Comparison of ENCODE assay signal across 22 cellular contexts in the genomic region with DNA sequence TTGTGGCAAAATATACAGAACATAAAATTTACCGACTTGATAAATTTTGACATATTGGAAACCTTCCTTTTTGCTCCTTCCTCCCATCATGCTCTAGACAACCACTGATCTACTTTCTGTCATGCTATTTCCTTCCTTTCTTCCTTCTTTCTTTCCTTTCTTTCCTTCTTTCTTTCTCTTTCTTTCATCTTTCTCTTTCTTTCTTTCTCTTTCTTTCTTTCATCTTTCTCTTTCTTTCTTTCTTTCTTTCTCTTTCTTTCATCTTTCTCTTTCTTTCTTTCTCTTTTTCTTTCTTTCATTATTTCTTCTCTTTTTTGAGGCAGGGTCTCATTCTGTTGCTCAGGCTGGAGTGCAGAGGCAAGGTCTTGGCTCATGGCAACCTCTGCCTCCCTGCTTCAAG. TPM values are rescaled to one million over a fixed set of nuclear protein-coding genes. Genes with fewer than 3 reads are reported as not detected.
DNase-seq lines count a peak whose midpoint lies in the region; ATAC-seq, FAIRE-seq and TF ChIP-seq lines count a peak whose summit lies in the region.
"Had no signal": no experiment of that assay in that cellular context is flagged by ENCODE, and none has a peak within 500 bp of the region (broad histone marks: within the 10 kb centered on the region; RNA-seq: fewer than 3 reads in every experiment).

No MANE protein-coding gene starts in this region.

- H3K4me3 ChIP-seq in HEK293 (ENCODE audit: low read depth, low read length) (no peak overlapping the region), K562 (no peak overlapping the region)
- H3K4me3 ChIP-seq: BLaER1, GM12878, GM23248 had no signal

- TF ChIP-seq EP300 in K562 (IDR thresholded peaks at IDR 0.05; ENCODE audit: low read length): no peak

- H3K4me3 Mint-ChIP-seq in stimulated activated naive CD8-positive, alpha-beta T cell treated with anti-CD3 and anti-CD28 coated beads, Interleukin-15, Interleukin-2, amounts not matched to agents 100 ng/mL and 50 ng/mL, for 24 hours: no peak overlapping the region
- H3K4me3 Mint-ChIP-seq in stimulated activated naive CD8-positive, alpha-beta T cell treated with anti-CD3 and anti-CD28 coated beads, Interleukin-15, amount 100 ng/mL, for 72 hours: no peak overlapping the region
- H3K4me3 Mint-ChIP-seq: CD14-positive monocyte; CD4-positive, alpha-beta T cell; CD8-positive, alpha-beta memory T cell; H9; HFFc6 had no signal

- H3K9me3 ChIP-seq in HEK293 (ENCODE audit: control insufficient read depth, insufficient read depth, low read depth, low read length) (no peaks in the 10 kb centered on the region), K562 (replicated peaks; ENCODE audit: control insufficient read depth, insufficient read depth, low read depth, low read length) (no peaks in the 10 kb centered on the region)
- H3K9me3 ChIP-seq: BLaER1 had no signal

- H3K4me1 Mint-ChIP-seq in stimulated activated naive CD8-positive, alpha-beta T cell treated with anti-CD3 and anti-CD28 coated beads, Interleukin-15, Interleukin-2, amounts not matched to agents 100 ng/mL and 50 ng/mL, for 24 hours (ENCODE audit: low read depth): no peaks in the 10 kb centered on the region
- H3K4me1 Mint-ChIP-seq in stimulated activated naive CD8-positive, alpha-beta T cell treated with anti-CD3 and anti-CD28 coated beads, Interleukin-15, amount 100 ng/mL, for 72 hours: peaks cover 7% of the 10 kb centered on the region
- H3K4me1 Mint-ChIP-seq: CD14-positive monocyte; CD8-positive, alpha-beta memory T cell had no signal

- H3K4me1 ChIP-seq in HEK293 (ENCODE audit: control insufficient read depth, insufficient read depth, low read length): no peaks in the 10 kb centered on the region
- H3K4me1 ChIP-seq in K562 (replicated peaks in 1 of 2; ENCODE audit: control insufficient read depth in 2 of 2, insufficient read depth in 2 of 2, low read length in 2 of 2): peaks cover 0 to 2% of the 10 kb centered on the region in 2 experiments; a peak in 1 of 5 replicates
- H3K4me1 ChIP-seq: BLaER1 had no signal

- no peaks in the 10 kb centered on the region for H3K79me2 ChIP-seq in K562 (ENCODE audit: control insufficient read depth, insufficient read depth, low read length)

- no peaks in the 10 kb centered on the region for H3K9me1 ChIP-seq in K562 (ENCODE audit: control insufficient read depth, insufficient read depth, low read length)

- H3K36me3 ChIP-seq in HEK293 (ENCODE audit: control insufficient read depth in 2 of 2, insufficient read depth in 1 of 2, low read length in 2 of 2) (no peaks in the 10 kb centered on the region), K562 (ENCODE audit: control insufficient read depth, insufficient read depth, low read length) (no peaks in the 10 kb centered on the region)
- H3K36me3 ChIP-seq: BLaER1 had no signal

- H3K27ac ChIP-seq in HEK293 (ENCODE audit: extremely low read depth, low read depth, low read length): no peak overlapping the region
- H3K27ac ChIP-seq in K562 (ENCODE audit: extremely low read depth, low read depth, low read length): no peak overlapping the region
- H3K27ac ChIP-seq: BLaER1, GM23248 had no signal

- H3K36me3 Mint-ChIP-seq in stimulated activated naive CD8-positive, alpha-beta T cell treated with anti-CD3 and anti-CD28 coated beads, Interleukin-15, Interleukin-2, amounts not matched to agents 100 ng/mL and 50 ng/mL, for 24 hours (ENCODE audit: low read depth): no peaks in the 10 kb centered on the region
- H3K36me3 Mint-ChIP-seq: CD14-positive monocyte; CD8-positive, alpha-beta memory T cell had no signal

- in situ Hi-C loops in K562 (cut with MboI): no loop called here

- POLR2A ChIA-PET in HEK293 (lab: Yijun Ruan, JAX): no interaction called here
- POLR2A ChIA-PET in K562 (lab: Yijun Ruan, JAX): interaction anchor here (0.6 kb wide), 1 partner anchor 1153 kb away, joined by 3 read pairs; no protein-coding TSS in a partner anchor

- no peak for TF ChIP-seq POLR2A in K562 (conservative IDR thresholded peaks at IDR 0.05)

- H3K9ac ChIP-seq in K562 (ENCODE audit: insufficient read depth in 1 of 2, low read depth in 2 of 2, low read length in 2 of 2): no peak overlapping the region
- H3K9ac ChIP-seq: BLaER1, GM23248 had no signal

- CTCF ChIA-PET in HEK293 (lab: Yijun Ruan, JAX): no interaction called here
- CTCF ChIA-PET in K562 (lab: Yijun Ruan, JAX; ENCODE audit: low intra/inter-chr PET ratio): no interaction called here

- H3K9me3 Mint-ChIP-seq in stimulated activated naive CD8-positive, alpha-beta T cell treated with anti-CD3 and anti-CD28 coated beads, Interleukin-15, Interleukin-2, amounts not matched to agents 100 ng/mL and 50 ng/mL, for 24 hours: no peaks in the 10 kb centered on the region
- no peaks in the 10 kb centered on the region for H3K9me3 Mint-ChIP-seq in stimulated activated naive CD8-positive, alpha-beta T cell treated with anti-CD3 and anti-CD28 coated beads, Interleukin-15, amount 100 ng/mL, for 72 hours
- H3K9me3 Mint-ChIP-seq: CD14-positive monocyte; CD4-positive, alpha-beta T cell; CD8-positive, alpha-beta memory T cell; HFFc6 had no signal

- peaks cover 14% of the 10 kb centered on the region for H3K27me3 Mint-ChIP-seq in stimulated activated naive CD8-positive, alpha-beta T cell treated with anti-CD3 and anti-CD28 coated beads, Interleukin-15, Interleukin-2, amounts not matched to agents 100 ng/mL and 50 ng/mL, for 24 hours
- peaks cover 10% of the 10 kb centered on the region for H3K27me3 Mint-ChIP-seq in stimulated activated naive CD8-positive, alpha-beta T cell treated with anti-CD3 and anti-CD28 coated beads, Interleukin-15, amount 100 ng/mL, for 72 hours

- H3K27me3 ChIP-seq in K562 (ENCODE audit: control insufficient read depth in 2 of 2, insufficient read depth in 2 of 2, low read length in 2 of 2): no peaks in the 10 kb centered on the region
- H3K27me3 ChIP-seq: BLaER1 had no signal

- 0% methylated on average over 1 of the region's 1 CpG for WGBS in K562 (ENCODE audit: insufficient coverage, low coverage, missing lambda C conversion rate)

- TF ChIP-seq CTCF in HEK293 (tag by site-specific recombination; IDR thresholded peaks at IDR 0.05) (no peak), K562 (IDR thresholded peaks at IDR 0.05 in 2 of 3, conservative IDR thresholded peaks at IDR 0.05 in 1 of 3; ENCODE audit: insufficient read depth in 2 of 3, low read depth in 1 of 3, low read length in 3 of 3) (no peak)

- DNase-seq in stimulated activated naive CD8-positive, alpha-beta T cell treated with anti-CD3 and anti-CD28 coated beads, Interleukin-15, amount 100 ng/mL, for 72 hours: no peak
- DNase-seq in K562 (ENCODE audit: extremely low read depth in 1 of 4, low spot score in 3 of 4) (no peak), medulla oblongata (ENCODE audit: extremely low spot score) (no peak)
- DNase-seq in stimulated activated naive CD4-positive, alpha-beta T cell treated with Interleukin-2 at 50 U/mL for 16 hours (lab: John Stamatoyannopoulos, UW): no peak
- DNase-seq: CD4-positive, alpha-beta T cell; CD8-positive, alpha-beta memory T cell; DMS 273 treated with DMSO at 0.1 percent for 48 hours; DMS79; EL; GDM1; GM23248; H9; HFFc6 had no signal

- no peak overlapping the region for H2AFZ ChIP-seq in K562 (ENCODE audit: low read depth, low read length)
- H2AFZ ChIP-seq: GM23248 had no signal

- H4K20me1 ChIP-seq in K562 (replicated peaks; ENCODE audit: control insufficient read depth, insufficient read depth, low read length): no peaks in the 10 kb centered on the region
- H4K20me1 ChIP-seq: BLaER1 had no signal

- FAIRE-seq in K562 (lab: Jason Lieb, UNC): no peak
- FAIRE-seq: D721Med, GM12878, GM19239, H1 had no signal

- no peak overlapping the region for H3K4me2 ChIP-seq in K562 (ENCODE audit: insufficient read depth, low read length)
- H3K4me2 ChIP-seq: BLaER1 had no signal

- no peak for TF ChIP-seq RAD21 in K562 (CRISPR knock-in tag; conservative IDR thresholded peaks at IDR 0.05 in 1 of 2, IDR thresholded peaks at IDR 0.05 in 1 of 2)

- intact Hi-C loops in K562 (cut with micrococcal nuclease): no loop called here

- BruUV-seq in K562 (replicated peaks; lab: Mats Ljungman, UMichigan): no TSS peak

- ATAC-seq in stimulated activated naive CD8-positive, alpha-beta T cell treated with anti-CD3 and anti-CD28 coated beads, Interleukin-15, amount 100 ng/mL, for 72 hours: no peak
- no peak for ATAC-seq in K562
- ATAC-seq: GM12878, HCT116 had no signal

- peak overlapping the region; percentile 2 for H3K27ac Mint-ChIP-seq in stimulated activated naive CD8-positive, alpha-beta T cell treated with anti-CD3 and anti-CD28 coated beads, Interleukin-15, Interleukin-2, amounts not matched to agents 100 ng/mL and 50 ng/mL, for 24 hours
- H3K27ac Mint-ChIP-seq in stimulated activated naive CD8-positive, alpha-beta T cell treated with anti-CD3 and anti-CD28 coated beads, Interleukin-15, amount 100 ng/mL, for 72 hours: no peak overlapping the region
- H3K27ac Mint-ChIP-seq: CD14-positive monocyte; CD4-positive, alpha-beta T cell; CD8-positive, alpha-beta memory T cell; H9; HFFc6 had no signal

TF ChIP-seq in HEK293, 187 proteins besides CTCF, POLR2A, EP300 and RAD21:
- TF ChIP-seq ZNF366 (tag by site-specific recombination; conservative IDR thresholded peaks at IDR 0.05) (peak; percentile 73), PRDM1 (tag by site-specific recombination; IDR thresholded peaks at IDR 0.05) (peak; percentile 90), ZNF19 (tag by site-specific recombination; IDR thresholded peaks at IDR 0.05; ENCODE audit: low read depth) (no peak)

TF ChIP-seq in K562, 482 proteins besides CTCF, POLR2A, EP300 and RAD21 (continues in another document):
- TF ChIP-seq CBX8 (IDR thresholded peaks at IDR 0.05; ENCODE audit: borderline replicate concordance, extremely low read depth, low read depth, low read length, poor library complexity, severe bottlenecking): no peak

RNA-seq across cellular contexts. Expression of gene TMEM45A, which starts 8.9 kb away (rescaled TPM):
- 0.46 and 2.0 TPM in 2 replicates for total RNA-seq in K562 (2011; cell fraction: chromatin; rRNA removed; ENCODE audit: low replicate concordance)
- 0.67 and 0.92 TPM in 2 replicates for total RNA-seq in K562 (2011; cell fraction: nucleolus; rRNA removed)
- 1.0 and 1.7 TPM in 2 replicates for total RNA-seq in K562 (2011; cell fraction: nucleoplasm; rRNA removed)
- total RNA-seq in K562 (2014; rRNA removed) (0.41 and 0.65 TPM in 2 replicates), K562 (2014; rRNA removed; fragmentation: Illumina TruSeq; extraction: Trizol) (1.1 TPM in 2 replicates), K562 (2015; rRNA removed; fragmentation: Illumina TruSeq; extraction: Trizol) (0.54 and 0.57 TPM in 2 replicates), K562 (2021) (0.80 and 0.83 TPM in 2 replicates)
- polyA plus RNA-seq in K562 (2011; rRNA removed) (0.22 and 0.95 TPM in 2 replicates), K562 (2014; fragmentation: Illumina TruSeq; extraction: Trizol) (1.1 and 1.3 TPM in 2 replicates), K562 (2014; fragmentation: Nextera tagmentation; extraction: Ambion mirVana) (1 to 10 TPM; 3.3 to 4.1 TPM), K562 (2014; rRNA removed) (0.89 and 1.1 TPM in 2 replicates)
- 0.22 and 0.59 TPM in 2 replicates for polyA plus RNA-seq in K562 (2011; cell fraction: cytosol; rRNA removed)
- 0.09 and 0.11 TPM in 2 replicates for polyA plus RNA-seq in K562 (2011; cell fraction: nucleus; rRNA removed)
- 4.5 and 4.7 TPM in 2 replicates for polyA plus RNA-seq in K562 (2012)
- 0.51 and 1.2 TPM in 2 replicates for polyA minus RNA-seq in K562 (2011; rRNA and poly(A)+ RNA removed)
- polyA minus RNA-seq in K562 (2011; cell fraction: cytosol; rRNA and poly(A)+ RNA removed): 1.3 TPM in 1 of 2 replicates, not detected in the other
- polyA minus RNA-seq in K562 (2011; cell fraction: nucleus; rRNA and poly(A)+ RNA removed): 0.33 and 0.40 TPM in 2 replicates
- polyA plus RNA-seq: CD8-positive, alpha-beta memory T cell had no signal
